In the genomic region with DNA sequence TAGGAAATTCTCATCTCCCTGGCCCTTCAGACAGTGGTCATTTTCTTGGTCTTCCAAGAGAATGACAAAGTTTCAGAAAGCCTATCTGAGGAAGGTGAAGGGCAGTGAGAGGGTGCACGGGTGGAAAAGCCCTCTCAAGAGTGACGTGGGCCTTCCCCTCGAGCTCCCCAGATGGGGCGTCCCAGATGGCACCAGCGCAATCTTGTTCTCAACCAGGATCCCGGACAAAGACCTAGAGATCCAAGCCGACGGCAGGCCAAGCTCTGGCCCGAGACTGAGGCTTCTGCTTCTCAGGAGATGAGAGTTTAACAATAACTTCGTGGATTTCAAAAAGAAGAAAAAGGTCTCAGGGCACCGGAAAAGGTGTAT, we compare ENCODE assay signal across 7 cellular contexts. TPM values are rescaled to one million over a fixed set of nuclear protein-coding genes. Genes with fewer than 3 reads are reported as not detected.
A peak's percentile ranks its signal among the peaks of the same experiment; 100 is the strongest.
DNase-seq lines count a peak whose midpoint lies in the region; ATAC-seq and TF ChIP-seq lines count a peak whose summit lies in the region.

No MANE protein-coding gene starts in this region.

- H4K20me1 ChIP-seq in HCT116 (ENCODE audit: insufficient read depth) (no peaks in the 10 kb centered on the region), smooth muscle cell (ENCODE audit: low read depth) (peaks cover 3% of the 10 kb centered on the region)

- RAD21 ChIA-PET in HCT116 (lab: Charles Lee; ENCODE audit: low non-redundant PET in 1 of 2, low total read pairs in 2 of 2, uncharacterized antibody in 2 of 2, unreplicated experiment in 2 of 2) = no interaction called here

- peak overlapping the region; percentile 1 for H2AFZ ChIP-seq in HCT116 (ENCODE audit: low read depth, low read length, poor library complexity, severe bottlenecking)
- H2AFZ ChIP-seq in smooth muscle cell (ENCODE audit: low read depth) = peak overlapping the region; percentile 98

- H3K79me2 ChIP-seq in HCT116 (ENCODE audit: insufficient read depth, low read length) (peaks cover 22% of the 10 kb centered on the region; the same call in 1 of the 2 replicates), smooth muscle cell (ENCODE audit: low read depth) (peaks cover 42% of the 10 kb centered on the region)

- no peaks in the 10 kb centered on the region for H3K27me3 ChIP-seq in HCT116 (ENCODE audit: insufficient read depth, low read length)
- no peaks in the 10 kb centered on the region for H3K27me3 ChIP-seq in WERI-Rb-1 (ENCODE audit: insufficient read depth, low read depth, severe bottlenecking)
- peaks cover 27% of the 10 kb centered on the region for H3K27me3 ChIP-seq in left ventricle myocardium inferior (ENCODE audit: low read depth)
- H3K27me3 ChIP-seq in smooth muscle cell (ENCODE audit: low read depth) = peaks cover 7% of the 10 kb centered on the region

- H3K27ac ChIP-seq in HCT116 (ENCODE audit: low read depth, low read length) (peak overlapping the region; percentile 88), WERI-Rb-1 (peak overlapping the region; percentile 93), left ventricle myocardium inferior (replicated peaks) (peak overlapping the region; percentile 97), smooth muscle cell (ENCODE audit: low read depth) (peak overlapping the region; percentile 83)

- TF ChIP-seq POLR2A in HCT116 (IDR thresholded peaks at IDR 0.05; ENCODE audit: borderline replicate concordance, extremely low read depth, insufficient read depth, insufficient read length) = no peak

- no peaks in the 10 kb centered on the region for H3F3A ChIP-seq in smooth muscle cell (ENCODE audit: low read depth)

- 30% methylated on average over 11 of the region's 11 CpGs for WGBS in smooth muscle cell (ENCODE audit: low lambda C conversion rate)

- peak overlapping the region; percentile 84 to 92 for H3K4me3 ChIP-seq in HCT116 (replicated peaks in 1 of 2; ENCODE audit: low read depth in 1 of 2, low read length in 2 of 2)
- peak overlapping the region; percentile 80 for H3K4me3 ChIP-seq in WERI-Rb-1 (ENCODE audit: low read depth, low read length)
- H3K4me3 ChIP-seq in left ventricle myocardium inferior = peak overlapping the region; percentile 80
- H3K4me3 ChIP-seq in smooth muscle cell = peak overlapping the region; percentile 73

- H3K36me3 ChIP-seq in HCT116 (ENCODE audit: control insufficient read depth in 1 of 2, insufficient read depth in 2 of 2, low read length in 2 of 2) (0 out of 4 replicates have a peak, but pooled peaks cover 0 to 6% of the 10 kb centered on the region in 2 experiments), WERI-Rb-1 (peaks cover 2% of the 10 kb centered on the region), left ventricle myocardium inferior (peaks cover 8% of the 10 kb centered on the region), smooth muscle cell (ENCODE audit: low read depth) (no peaks in the 10 kb centered on the region)

- BruUV-seq in HCT116 (replicated peaks; lab: Mats Ljungman, UMichigan) = TSS peak; percentile 99

- H3K9ac ChIP-seq in HCT116 (ENCODE audit: low read length) = peak overlapping the region; percentile 68
- H3K9ac ChIP-seq in smooth muscle cell (ENCODE audit: low read depth) = peak overlapping the region; percentile 78

- intact Hi-C loops in HCT116 (cut with micrococcal nuclease) = no loop called here
- intact Hi-C loops in left ventricle myocardium inferior (cut with micrococcal nuclease) = no loop called here

- H3K4me2 ChIP-seq in HCT116 (ENCODE audit: low read length) = peak overlapping the region; percentile 88
- peak overlapping the region; percentile 93 for H3K4me2 ChIP-seq in smooth muscle cell

- no peaks in the 10 kb centered on the region; the same call in 1 of the 2 replicates for H3K9me2 ChIP-seq in HCT116 (ENCODE audit: insufficient read depth)

- CTCF ChIA-PET in HCT116 (lab: Charles Lee) = interaction anchor here (1.2 to 1.3 kb wide), 2 partner anchors 11 to 90 kb away, joined by 3 to 4 read pairs; no protein-coding TSS in a partner anchor

- DNase-seq in HCT116 (ENCODE audit: low read depth, low spot score) (no peak), WERI-Rb-1 (peak; percentile 16), left ventricle myocardium inferior (peak; percentile 18), smooth muscle cell (lab: John Stamatoyannopoulos, UW; ENCODE audit: unreplicated experiment) (no peak), EL (no peak), amniotic stem cell (lab: John Stamatoyannopoulos, UW) (no peak)

- no peak for TF ChIP-seq RAD21 in HCT116 (IDR thresholded peaks at IDR 0.05; ENCODE audit: low read depth)

- no peak for TF ChIP-seq CTCF in HCT116 (IDR thresholded peaks at IDR 0.05 in 2 of 3, conservative IDR thresholded peaks at IDR 0.05 in 1 of 3; ENCODE audit: borderline replicate concordance in 1 of 3, insufficient read depth in 1 of 3, low read depth in 2 of 3, low read length in 2 of 3)
- no peak for TF ChIP-seq CTCF in WERI-Rb-1 (IDR thresholded peaks at IDR 0.05; ENCODE audit: low read depth, low read length)
- TF ChIP-seq CTCF in left ventricle myocardium inferior (IDR thresholded peaks at IDR 0.05; ENCODE audit: borderline replicate concordance) = no peak
- TF ChIP-seq CTCF in smooth muscle cell (IDR thresholded peaks at IDR 0.05; ENCODE audit: borderline replicate concordance, insufficient read depth, poor library complexity, severe bottlenecking) = no peak

- H3K4me1 ChIP-seq in HCT116 (ENCODE audit: control insufficient read depth in 1 of 2, insufficient read depth in 2 of 2, low read length in 2 of 2) (peaks cover 6 to 19% of the 10 kb centered on the region in 2 experiments; a peak in 3 of 4 replicates), left ventricle myocardium inferior (peaks cover 28% of the 10 kb centered on the region), smooth muscle cell (ENCODE audit: low read depth) (peaks cover 8% of the 10 kb centered on the region)

- ATAC-seq in HCT116 (no peak; the same call in 1 of the 2 replicates), HG03565 (IDR thresholded peaks at IDR 0.05; ENCODE audit: unreplicated experiment) (no peak)

- POLR2A ChIA-PET in HCT116 (lab: Charles Lee) = interaction anchor here (1.0 to 1.4 kb wide), 3 partner anchors 8 to 718 kb away, joined by 3 to 5 read pairs (median 4); partner anchors contain the start of genes DSTN and SEC23B

- H3K9me3 ChIP-seq in HCT116 (ENCODE audit: control insufficient read depth in 1 of 2, insufficient read depth in 1 of 2, low read depth in 1 of 2, low read length in 2 of 2) = peaks cover 6 to 8% of the 10 kb centered on the region in 2 experiments; a peak in 1 of 4 replicates
- peaks cover 3% of the 10 kb centered on the region for H3K9me3 ChIP-seq in WERI-Rb-1 (ENCODE audit: severe bottlenecking)
- H3K9me3 ChIP-seq in left ventricle myocardium inferior (replicated peaks) = peaks cover 22% of the 10 kb centered on the region
- H3K9me3 ChIP-seq in smooth muscle cell (replicated peaks; ENCODE audit: low read depth) = peaks cover 4% of the 10 kb centered on the region

TF ChIP-seq in HCT116, 20 proteins besides CTCF, POLR2A, EP300 and RAD21:
- TF ChIP-seq POLR2AphosphoS5 (IDR thresholded peaks at IDR 0.05; ENCODE audit: low read depth, low read length) = no peak
- TF ChIP-seq EZH2 (IDR thresholded peaks at IDR 0.05) = no peak
- no peak for TF ChIP-seq YY1 (IDR thresholded peaks at IDR 0.05; ENCODE audit: extremely low read depth, insufficient replicate concordance, low read depth, low read length)
- no peak for TF ChIP-seq JUND (IDR thresholded peaks at IDR 0.05)
- TF ChIP-seq ELF1 (IDR thresholded peaks at IDR 0.05; ENCODE audit: borderline replicate concordance, low read depth) = no peak
- TF ChIP-seq EGR1 (IDR thresholded peaks at IDR 0.05; ENCODE audit: low read depth) = no peak
- TF ChIP-seq CBX3 (IDR thresholded peaks at IDR 0.05; ENCODE audit: low read depth) = no peak

RNA-seq across cellular contexts. Expression of gene ZNF133, which starts 0.8 kb away (rescaled TPM):
- total RNA-seq in HCT116 (2021; ENCODE audit: unreplicated experiment) = 9.3 TPM
- polyA plus RNA-seq in HCT116 (2012) = 9.3 TPM in 2 replicates
- 7.4 TPM for total RNA-seq in left ventricle myocardium inferior
- total RNA-seq in smooth muscle cell = 12.5 and 22.2 TPM in 2 replicates
- polyA plus RNA-seq in smooth muscle cell = 14.1 and 22.4 TPM in 2 replicates

Comparison
In these comparisons a context has a peak if more than half of its experiments do, and no peak if none do; other contexts are left out.
1. DNase-seq: peak in WERI-Rb-1 (single experiment) and left ventricle myocardium inferior (single experiment); none in HCT116 (single experiment), smooth muscle cell (single experiment), EL (single experiment) and amniotic stem cell (single experiment).
2. Peak in every context shown above with its lines, with median percentiles within 50 percentile points of each other: H3K27ac ChIP-seq and H3K4me3 ChIP-seq.